12 cellular contexts compared by ENCODE assay signal in genomic region chr12:89597770-89598169, GRCh38.
DNase-seq lines count a peak whose midpoint lies in the region; ATAC-seq lines count a peak whose summit lies in the region.
"Had no signal": no experiment of that assay in that cellular context is flagged by ENCODE, and none has a peak within 500 bp of the region (broad histone marks: within the 10 kb centered on the region; RNA-seq: fewer than 3 reads in every experiment).

No MANE protein-coding gene starts in this region.

- H3K9me3 ChIP-seq in SK-N-MC (ENCODE audit: low read depth, low read length): no peaks in the 10 kb centered on the region
- H3K9me3 ChIP-seq: upper lobe of right lung had no signal

- peak overlapping the region; percentile 52 for H3K27ac ChIP-seq in SK-N-MC
- H3K27ac ChIP-seq: upper lobe of right lung, VCaP had no signal

- H3K36me3 ChIP-seq in SK-N-MC (ENCODE audit: insufficient read depth, low read length): no peaks in the 10 kb centered on the region

- ATAC-seq in GM18861 (IDR thresholded peaks at IDR 0.05; ENCODE audit: unreplicated experiment) (peak; percentile 58), GM19463 (IDR thresholded peaks at IDR 0.05; ENCODE audit: unreplicated experiment) (peak; percentile 47), HG02885 (IDR thresholded peaks at IDR 0.05; ENCODE audit: poor library complexity, unreplicated experiment) (peak; percentile 74), left lobe of liver (no peak)
- ATAC-seq: upper lobe of right lung had no signal

- no peak for DNase-seq in SK-N-MC (ENCODE audit: low read depth, low spot score)
- no peak for DNase-seq in left lobe of liver (ENCODE audit: low spot score)
- DNase-seq in OCI-M1 (lab: John Stamatoyannopoulos, UW): no peak
- DNase-seq in NCI-H1105 treated with DMSO at 0.1 percent for 48 hours (lab: John Stamatoyannopoulos, UW): no peak
- DNase-seq: COR-L47, HFFc6, NCI-H2171 treated with DMSO at 0.1 percent for 48 hours, upper lobe of right lung had no signal

- H3K9ac ChIP-seq in SK-N-MC (ENCODE audit: insufficient read length): no peak overlapping the region

- no peak overlapping the region for H3K4me3 ChIP-seq in SK-N-MC
- H3K4me3 ChIP-seq: upper lobe of right lung had no signal
